Comparison of ENCODE assay signal across 2 cellular contexts in the genomic region with DNA sequence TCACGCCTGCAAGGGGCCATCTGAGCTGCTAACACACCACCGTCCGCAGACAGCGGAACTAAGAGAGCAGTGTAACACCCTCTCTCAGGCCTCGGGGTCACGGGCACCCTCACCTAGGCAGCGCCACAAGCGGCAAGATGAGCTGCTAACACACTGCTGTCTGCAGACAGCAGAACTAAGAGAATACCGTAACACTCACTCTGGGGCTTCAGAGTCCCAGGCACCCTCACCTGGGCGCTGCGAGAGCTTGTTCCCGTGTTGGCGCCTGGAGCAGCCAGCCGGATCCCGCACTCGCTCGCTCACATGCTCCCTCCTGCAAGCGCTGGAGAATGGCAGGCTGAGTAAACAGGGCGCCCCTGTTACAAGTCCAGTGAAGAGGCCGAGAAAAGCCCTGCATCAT.
TF ChIP-seq lines count a peak whose summit lies in the region.

No MANE protein-coding gene starts in this region.

TF ChIP-seq in GM23338, 12 proteins besides CTCF, POLR2A, EP300 and RAD21:
- no peak for TF ChIP-seq CREB1 (CRISPR knock-in tag; IDR thresholded peaks at IDR 0.05; ENCODE audit: low read depth)
- TF ChIP-seq NANOG (IDR thresholded peaks at IDR 0.05; ENCODE audit: borderline replicate concordance): no peak

TF ChIP-seq in WTC11, 78 proteins besides CTCF, POLR2A, EP300 and RAD21:
- TF ChIP-seq ZNF423 (CRISPR knock-in tag; IDR thresholded peaks at IDR 0.05): no peak
- TF ChIP-seq RORB (CRISPR knock-in tag; IDR thresholded peaks at IDR 0.05): no peak
- TF ChIP-seq ZNF121 (CRISPR knock-in tag; IDR thresholded peaks at IDR 0.05): peak; percentile 84
- no peak for TF ChIP-seq TCF7 (CRISPR knock-in tag; IDR thresholded peaks at IDR 0.05; ENCODE audit: low read depth)
- no peak for TF ChIP-seq ZNF219 (CRISPR knock-in tag; IDR thresholded peaks at IDR 0.05; ENCODE audit: borderline replicate concordance)
- TF ChIP-seq MAX (CRISPR knock-in tag; IDR thresholded peaks at IDR 0.05): no peak
